Comparison of ENCODE assay signal across 21 cellular contexts in genomic region chr15:64975390-64975789, GRCh38.
"Had no signal": no experiment of that assay in that cellular context is flagged by ENCODE, and none has a peak within 500 bp of the region (broad histone marks: within the 10 kb centered on the region; RNA-seq: fewer than 3 reads in every experiment).

No MANE protein-coding gene starts in this region.

- H3K27ac Mint-ChIP-seq: activated B cell treated with CpG ODN at 0.5 μM for 24 hours; effector memory CD8-positive, alpha-beta T cell; naive B cell; T-cell had no signal

- H3K4me1 Mint-ChIP-seq: activated B cell treated with CpG ODN at 0.5 μM for 24 hours, naive B cell, T-cell had no signal

- H3K27me3 Mint-ChIP-seq: activated B cell treated with CpG ODN at 0.5 μM for 24 hours; effector memory CD8-positive, alpha-beta T cell; naive B cell; T-cell had no signal

- H3K27ac ChIP-seq: cardiac muscle cell, esophagus squamous epithelium, tibial nerve, uterus had no signal

- H3K27me3 ChIP-seq: cardiac muscle cell, esophagus squamous epithelium, tibial nerve, uterus had no signal

- DNase-seq: activated B cell treated with CpG ODN at 0.5 μM for 24 hours; activated CD4-positive, alpha-beta T cell treated with anti-CD3 and anti-CD28 coated beads, Interleukin-2, amount 50 U/mL, for 1 hour; activated effector memory CD4-positive, alpha-beta T cell treated with anti-CD3 and anti-CD28 coated beads, Interleukin-2, amount 50 U/mL, for 16 hours; activated naive CD4-positive, alpha-beta T cell treated with anti-CD3 and anti-CD28 coated beads, Interleukin-2, amount 50 U/mL, for 16 hours; amniotic stem cell; dermis blood vessel endothelial cell; effector memory CD8-positive, alpha-beta T cell; esophagus squamous epithelium; head of caudate nucleus; mesenchymal stem cell; mucosa of descending colon; naive B cell; retina; stimulated activated naive CD4-positive, alpha-beta T cell; T-cell; uterus had no signal

- H3K4me3 ChIP-seq: cardiac muscle cell, esophagus squamous epithelium, mucosa of descending colon, tibial nerve, uterus had no signal

- H3K4me3 Mint-ChIP-seq: activated B cell treated with CpG ODN at 0.5 μM for 24 hours; effector memory CD8-positive, alpha-beta T cell; naive B cell; neural crest cell; T-cell had no signal

- H3K36me3 ChIP-seq: uterus had no signal

- H3K9me3 ChIP-seq: esophagus squamous epithelium, mucosa of descending colon, tibial nerve, uterus had no signal

- ATAC-seq: effector memory CD8-positive, alpha-beta T cell; mucosa of descending colon; SK-N-SH treated with all-trans-retinoic acid at 6 μM for 48 hours; T-cell had no signal

- FAIRE-seq: frontal cortex had no signal

- H3K9me3 Mint-ChIP-seq: activated B cell treated with CpG ODN at 0.5 μM for 24 hours; effector memory CD8-positive, alpha-beta T cell; naive B cell; neural crest cell; T-cell had no signal

- H3K4me1 ChIP-seq: esophagus squamous epithelium, uterus had no signal
